ENCODE assay signal across 34 cellular contexts in genomic region chr16:22005746-22006145, GRCh38. TPM values are rescaled to one million over a fixed set of nuclear protein-coding genes. Genes with fewer than 3 reads are reported as not detected.
"Had no signal": no experiment of that assay in that cellular context is flagged by ENCODE, and none has a peak within 500 bp of the region (broad histone marks: within the 10 kb centered on the region; RNA-seq: fewer than 3 reads in every experiment).

No MANE protein-coding gene starts in this region.

- H3K9me3 ChIP-seq: ascending aorta, esophagus muscularis mucosa, gastrocnemius medialis, heart left ventricle had no signal

- DNase-seq: activated CD4-positive, alpha-beta memory T cell treated with anti-CD3 and anti-CD28 coated beads, Interleukin-2, amount 10 ng/mL, durations not matched to agents 7 days and 5 days; activated CD4-positive, alpha-beta T cell treated with anti-CD3 and anti-CD28 coated beads for 1 hour; activated CD4-positive, alpha-beta T cell treated with anti-CD3 and anti-CD28 coated beads for 4 hours; activated CD4-positive, alpha-beta T cell treated with anti-CD3 and anti-CD28 coated beads, Interleukin-2, amount 10 ng/mL, durations not matched to agents 7 days and 5 days; activated CD4-positive, alpha-beta T cell treated with anti-CD3 and anti-CD28 coated beads, Interleukin-2, amount 50 U/mL, for 4 hours; activated CD8-positive, alpha-beta memory T cell treated with anti-CD3 and anti-CD28 coated beads, Interleukin-2, amount 50 U/mL, for 48 hours; activated effector memory CD4-positive, alpha-beta T cell treated with Interleukin-2 at 50 U/mL for 16 hours; activated gamma-delta T cell treated with Interleukin-2 at 50 U/mL for 16 hours; activated naive CD4-positive, alpha-beta T cell treated with anti-CD3 and anti-CD28 coated beads, Interleukin-2, amount 50 U/mL, for 16 hours; activated naive CD4-positive, alpha-beta T cell treated with Interleukin-2 at 50 U/mL for 16 hours; activated naive CD8-positive, alpha-beta T cell treated with anti-CD3 and anti-CD28 coated beads, Interleukin-2, amount 10 ng/mL, durations not matched to agents 7 days and 5 days; activated T-cell treated with anti-CD3 and anti-CD28 coated beads for 4 hours; activated T-cell treated with anti-CD3 and anti-CD28 coated beads, Interleukin-2, amount 50 U/mL, for 24 hours; activated T-cell treated with anti-CD3 and anti-CD28 coated beads, Interleukin-2, amount 50 U/mL, for 72 hours; brain microvascular endothelial cell; cortex of kidney; dermis blood vessel endothelial cell; effector CD4-positive, alpha-beta T cell; effector memory CD8-positive, alpha-beta T cell; erythroblast; foreskin keratinocyte; gastrocnemius medialis; glutamatergic neuron; heart left ventricle; T-helper 2 cell had no signal

- H3K27ac ChIP-seq: ascending aorta, brain microvascular endothelial cell, esophagus muscularis mucosa, foreskin keratinocyte, gastrocnemius medialis, heart left ventricle had no signal

- H3K27me3 ChIP-seq: ascending aorta, brain microvascular endothelial cell, esophagus muscularis mucosa, foreskin keratinocyte, gastrocnemius medialis, heart left ventricle had no signal

- H3K9me3 Mint-ChIP-seq: activated CD4-positive, alpha-beta memory T cell treated with anti-CD3 and anti-CD28 coated beads, Interleukin-2, amount 10 ng/mL, durations not matched to agents 7 days and 5 days; activated CD4-positive, alpha-beta T cell treated with anti-CD3 and anti-CD28 coated beads, Interleukin-2, amount 10 ng/mL, durations not matched to agents 7 days and 5 days; activated naive CD8-positive, alpha-beta T cell treated with anti-CD3 and anti-CD28 coated beads, Interleukin-2, amount 10 ng/mL, durations not matched to agents 7 days and 5 days; activated T-cell treated with anti-CD3 and anti-CD28 coated beads, Interleukin-2, amount 50 U/mL, for 24 hours; activated T-cell treated with anti-CD3 and anti-CD28 coated beads, Interleukin-2, amount 50 U/mL, for 72 hours; effector memory CD8-positive, alpha-beta T cell; WTC11 had no signal

- H3K36me3 Mint-ChIP-seq: WTC11 had no signal

- ATAC-seq: activated T-cell treated with anti-CD3 and anti-CD28 coated beads, Interleukin-2, amount 50 U/mL, for 72 hours; effector memory CD8-positive, alpha-beta T cell; foreskin keratinocyte; gastrocnemius medialis; heart left ventricle; WTC11 had no signal

- H3K27ac Mint-ChIP-seq: activated CD4-positive, alpha-beta memory T cell treated with anti-CD3 and anti-CD28 coated beads, Interleukin-2, amount 10 ng/mL, durations not matched to agents 7 days and 5 days; activated CD4-positive, alpha-beta T cell treated with anti-CD3 and anti-CD28 coated beads, Interleukin-2, amount 10 ng/mL, durations not matched to agents 7 days and 5 days; activated naive CD8-positive, alpha-beta T cell treated with anti-CD3 and anti-CD28 coated beads, Interleukin-2, amount 10 ng/mL, durations not matched to agents 7 days and 5 days; activated T-cell treated with anti-CD3 and anti-CD28 coated beads, Interleukin-2, amount 50 U/mL, for 24 hours; effector memory CD8-positive, alpha-beta T cell; WTC11 had no signal

- H3K27me3 Mint-ChIP-seq: activated CD4-positive, alpha-beta memory T cell treated with anti-CD3 and anti-CD28 coated beads, Interleukin-2, amount 10 ng/mL, durations not matched to agents 7 days and 5 days; activated CD4-positive, alpha-beta T cell treated with anti-CD3 and anti-CD28 coated beads, Interleukin-2, amount 10 ng/mL, durations not matched to agents 7 days and 5 days; activated naive CD8-positive, alpha-beta T cell treated with anti-CD3 and anti-CD28 coated beads, Interleukin-2, amount 10 ng/mL, durations not matched to agents 7 days and 5 days; activated T-cell treated with anti-CD3 and anti-CD28 coated beads, Interleukin-2, amount 50 U/mL, for 24 hours had no signal

- FAIRE-seq: bronchial epithelial cell, colon, TTC549 had no signal

- H3K36me3 ChIP-seq: ascending aorta, brain microvascular endothelial cell, esophagus muscularis mucosa, gastrocnemius medialis, heart left ventricle had no signal

- H3K4me3 ChIP-seq: ascending aorta, esophagus muscularis mucosa, gastrocnemius medialis had no signal

- H3K4me3 Mint-ChIP-seq: activated CD4-positive, alpha-beta memory T cell treated with anti-CD3 and anti-CD28 coated beads, Interleukin-2, amount 10 ng/mL, durations not matched to agents 7 days and 5 days; activated naive CD8-positive, alpha-beta T cell treated with anti-CD3 and anti-CD28 coated beads, Interleukin-2, amount 10 ng/mL, durations not matched to agents 7 days and 5 days; WTC11 had no signal

RNA-seq across cellular contexts. Expression of gene PDZD9, which starts 4.8 kb away (rescaled TPM):
- total RNA-seq: activated CD4-positive, alpha-beta memory T cell treated with anti-CD3 and anti-CD28 coated beads, Interleukin-2, amount 10 ng/mL, durations not matched to agents 7 days and 5 days; activated CD4-positive, alpha-beta T cell treated with anti-CD3 and anti-CD28 coated beads, Interleukin-2, amount 10 ng/mL, durations not matched to agents 7 days and 5 days; activated naive CD8-positive, alpha-beta T cell treated with anti-CD3 and anti-CD28 coated beads, Interleukin-2, amount 10 ng/mL, durations not matched to agents 7 days and 5 days; activated T-cell treated with anti-CD3 and anti-CD28 coated beads, Interleukin-2, amount 50 U/mL, for 72 hours; ascending aorta; bronchial epithelial cell; cardiac septum; chondrocyte; dermis blood vessel endothelial cell; esophagus muscularis mucosa; foreskin keratinocyte; gastrocnemius medialis; heart left ventricle; T-helper 1 cell treated with Interleukin-12 subunit alpha and Interleukin-12 subunit beta and Interleukin-4 antibody, amounts not matched to agents 30 ng/mL and 1 ng/mL, for 36 hours; WTC11 had no signal
- polyA plus RNA-seq: foreskin keratinocyte, heart left ventricle had no signal
